ENCODE assay signal across 11 cellular contexts in the genomic region with DNA sequence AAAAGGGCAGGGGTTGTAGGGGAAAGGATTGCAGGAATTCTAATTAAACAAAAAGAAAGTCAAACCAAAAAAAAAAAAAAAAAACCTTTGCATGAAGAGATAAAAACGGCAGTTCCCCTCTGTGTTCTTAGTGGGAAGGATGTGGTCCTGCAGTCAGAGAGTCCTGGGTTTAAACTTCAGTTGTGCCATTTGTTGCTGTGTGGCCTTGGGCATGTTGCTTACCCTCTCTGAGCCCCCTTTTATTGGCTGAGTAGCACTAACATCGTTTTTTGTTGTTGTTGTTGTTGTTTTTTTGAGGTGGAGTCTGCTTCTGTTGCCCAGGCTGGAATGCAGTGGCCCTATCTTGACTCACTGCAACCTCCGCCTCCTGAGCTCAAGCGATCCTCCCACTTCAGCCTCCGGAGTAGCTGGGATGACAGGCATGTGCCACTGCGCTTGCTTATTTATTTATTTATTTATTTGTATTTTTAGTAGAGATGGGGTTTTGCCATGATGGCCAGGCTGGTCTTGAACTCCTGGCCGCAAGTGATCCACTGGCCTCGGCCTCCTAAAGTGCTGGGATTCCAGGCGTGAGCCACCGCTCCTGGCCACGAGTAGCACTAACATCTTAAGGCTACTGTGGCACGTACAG.
DNase-seq lines count a peak whose midpoint lies in the region; ATAC-seq, FAIRE-seq and TF ChIP-seq lines count a peak whose summit lies in the region.
"Had no signal": no experiment of that assay in that cellular context is flagged by ENCODE, and none has a peak within 500 bp of the region (broad histone marks: within the 10 kb centered on the region; RNA-seq: fewer than 3 reads in every experiment).

No MANE protein-coding gene starts in this region.

- peaks cover 0 to 25% (median 0%) of the 10 kb centered on the region in 9 donors for H3K27me3 ChIP-seq in heart left ventricle
- H3K27me3 ChIP-seq in GM12878 (replicated peaks in 1 of 2; ENCODE audit: control insufficient read depth in 2 of 2, insufficient read depth in 2 of 2, low read length in 1 of 2), result no peaks in the 10 kb centered on the region
- H3K27me3 ChIP-seq: cardiac muscle cell had no signal

- RAD21 ChIA-PET in GM12878 (lab: Charles Lee; ENCODE audit: unreplicated experiment), result interaction anchor here (0.8 to 1.1 kb wide), 2 partner anchors 69 to 78 kb away, joined by 3 to 4 read pairs; no protein-coding TSS in a partner anchor

- SMC1A ChIA-PET in GM12878 (lab: Charles Lee; ENCODE audit: uncharacterized antibody, unreplicated experiment), result interaction anchor here (1.3 to 3.5 kb wide), 4 partner anchors 69 to 96 kb away, joined by 3 to 12 read pairs (median 7); no protein-coding TSS in a partner anchor

- no peak overlapping the region for H2AFZ ChIP-seq in GM12878 (ENCODE audit: control insufficient read depth, low read depth, low read length)

- no peak for TF ChIP-seq EP300 in GM12878 (IDR thresholded peaks at IDR 0.05; ENCODE audit: borderline replicate concordance in 1 of 2, control insufficient read depth in 1 of 2, low read depth in 2 of 2, low read length in 2 of 2)

- peaks cover 3% of the 10 kb centered on the region for H3K79me2 ChIP-seq in GM12878 (ENCODE audit: control insufficient read depth, insufficient read depth, low read length)

- ATAC-seq in heart left ventricle (no peak), HG03108 (IDR thresholded peaks at IDR 0.05; ENCODE audit: unreplicated experiment) (peak; percentile 21), GM12878 (peak; percentile 47), HG02678 (IDR thresholded peaks at IDR 0.05; ENCODE audit: unreplicated experiment) (no peak), GM18517 (IDR thresholded peaks at IDR 0.05; ENCODE audit: unreplicated experiment) (no peak)

- H3K4me2 ChIP-seq in GM12878 (ENCODE audit: control insufficient read depth, insufficient read depth), result peak overlapping the region; percentile 61

- H3K27ac ChIP-seq in heart left ventricle (no peak overlapping the region), GM12878 (ENCODE audit: control insufficient read depth, insufficient read depth) (no peak overlapping the region)
- H3K27ac ChIP-seq: cardiac muscle cell had no signal

- intact Hi-C loops in cardiac septum (cut with DNase I) (loop anchor here (10.0 kb wide), 1 partner anchor 62 kb away; no protein-coding TSS in a partner anchor), heart left ventricle (cut with DNase I) (no loop called here), GM12878 (cut with micrococcal nuclease; ENCODE audit: unreplicated experiment) (no loop called here)

- no peak for FAIRE-seq in GM12878 (lab: Jason Lieb, UNC)
- peak; percentile 63 for FAIRE-seq in urothelium cell line (lab: Jason Lieb, UNC)

- no peak for TF ChIP-seq RAD21 in GM12878 (IDR thresholded peaks at IDR 0.05; ENCODE audit: insufficient read depth, low read depth, low read length)

- H3K4me3 ChIP-seq in heart left ventricle, result no peak overlapping the region
- H3K4me3 ChIP-seq in GM12878, result no peak overlapping the region
- H3K4me3 ChIP-seq: cardiac muscle cell, HAP-1 had no signal

- 78 to 79% (median 78%) methylated on average over 12 of the region's 12 CpGs for WGBS in heart left ventricle, 4 donors
- WGBS in GM12878 (ENCODE audit: insufficient coverage, insufficient replicate concordance, low lambda C conversion rate, missing lambda C conversion rate), result 81% methylated on average over 12 of the region's 12 CpGs

- H3K36me3 ChIP-seq in heart left ventricle (no peaks in the 10 kb centered on the region), GM12878 (ENCODE audit: control insufficient read depth in 2 of 2, insufficient read depth in 2 of 2, low read length in 1 of 2) (peaks cover 0 to 2% of the 10 kb centered on the region in 2 experiments; a peak in 1 of 4 replicates)
- H3K36me3 ChIP-seq: cardiac muscle cell, HAP-1 had no signal

- POLR2A ChIA-PET in GM12878 (lab: Charles Lee), result no interaction called here

- TF ChIP-seq CTCF in heart left ventricle (IDR thresholded peaks at IDR 0.05) (no peak), GM12878 (IDR thresholded peaks at IDR 0.05 in 2 of 3, conservative IDR thresholded peaks at IDR 0.05 in 1 of 3; ENCODE audit: control insufficient read depth in 2 of 3, extremely low read depth in 1 of 3, insufficient read depth in 1 of 3, low read depth in 3 of 3, low read length in 3 of 3) (no peak)

- peak; percentile 22 for DNase-seq in cardiac septum (ENCODE audit: low spot score)
- no peak for DNase-seq in heart left ventricle
- DNase-seq in GM12878 (ENCODE audit: low read depth, low spot score), result no peak
- DNase-seq in urothelium cell line (ENCODE audit: low spot score), result no peak
- DNase-seq in cerebellar cortex (ENCODE audit: low spot score), result no peak
- DNase-seq: midbrain had no signal

- CTCF ChIA-PET in GM12878 (lab: Yijun Ruan, JAX), result interaction anchor here (0.6 to 1.4 kb wide), 4 partner anchors 78 to 120 kb away, joined by 3 to 4 read pairs (median 4); no protein-coding TSS in a partner anchor

- in situ Hi-C loops in GM12878 (cut with MboI), result no loop called here

- no peaks in the 10 kb centered on the region for H4K20me1 ChIP-seq in GM12878 (ENCODE audit: control insufficient read depth, insufficient read depth)

- no TSS peak for BruUV-seq in GM12878 (replicated peaks; lab: Mats Ljungman, UMichigan)

- no peak overlapping the region for H3K9ac ChIP-seq in GM12878 (ENCODE audit: control insufficient read depth, insufficient read depth, low read length)

- H3K9me3 ChIP-seq in heart left ventricle (no peaks in the 10 kb centered on the region), GM12878 (replicated peaks; ENCODE audit: control insufficient read depth, insufficient read depth, low read length) (no peaks in the 10 kb centered on the region; the same call in 2 of the 3 replicates)
- H3K9me3 ChIP-seq: HAP-1 had no signal

- no peak for TF ChIP-seq POLR2A in heart left ventricle (IDR thresholded peaks at IDR 0.05)
- TF ChIP-seq POLR2A in GM12878 (IDR thresholded peaks at IDR 0.05; ENCODE audit: low read depth, low read length), result no peak

- no peaks in the 10 kb centered on the region for H3K4me1 ChIP-seq in heart left ventricle
- peaks cover 24% of the 10 kb centered on the region for H3K4me1 ChIP-seq in GM12878 (ENCODE audit: control insufficient read depth, insufficient read depth, low read length)
- H3K4me1 ChIP-seq: HAP-1 had no signal

TF ChIP-seq in GM12878, 131 proteins besides CTCF, POLR2A, EP300 and RAD21:
- TF ChIP-seq BACH1 (IDR thresholded peaks at IDR 0.05; ENCODE audit: borderline replicate concordance), result no peak
- TF ChIP-seq STAT1 (conservative IDR thresholded peaks at IDR 0.05), result no peak
- TF ChIP-seq NBN (IDR thresholded peaks at IDR 0.05), result peak; percentile 41; the same call in 1 of the 2 replicates
- peak; percentile 63; the same call in 1 of the 2 replicates for TF ChIP-seq SMARCA5 (IDR thresholded peaks at IDR 0.05)
- TF ChIP-seq MEF2B (IDR thresholded peaks at IDR 0.05; ENCODE audit: partially characterized antibody, poor library complexity, severe bottlenecking), result peak; percentile 1
TF ChIP-seq in GM12878: peak in this region for 3.

Comparison
In these comparisons a context has a peak if more than half of its experiments do, and no peak if none do; other contexts are left out.
1. ATAC-seq: peak in HG03108 (single experiment) and GM12878 (single experiment); none in heart left ventricle (0 of 4), HG02678 (single experiment) and GM18517 (single experiment).